ENCODE assay signal across 1 cellular context in genomic region chr1:89429062-89429461, GRCh38.
TF ChIP-seq lines count a peak whose summit lies in the region.

No MANE protein-coding gene starts in this region.

TF ChIP-seq in GM23338, 12 proteins besides CTCF, POLR2A, EP300 and RAD21 (continued from another document):
- TF ChIP-seq NANOG (IDR thresholded peaks at IDR 0.05; ENCODE audit: borderline replicate concordance) = no peak
- TF ChIP-seq EZH2phosphoT487 (IDR thresholded peaks at IDR 0.05; ENCODE audit: unreplicated experiment) = no peak
- no peak for TF ChIP-seq CREB1 (CRISPR knock-in tag; IDR thresholded peaks at IDR 0.05; ENCODE audit: low read depth)
- no peak for TF ChIP-seq ZNF331 (CRISPR knock-in tag; IDR thresholded peaks at IDR 0.05; ENCODE audit: low read depth)
- no peak for TF ChIP-seq ZNF462 (CRISPR knock-in tag; IDR thresholded peaks at IDR 0.05)
- TF ChIP-seq JUNB (IDR thresholded peaks at IDR 0.05; ENCODE audit: unreplicated experiment) = no peak
- no peak for TF ChIP-seq POLR2AphosphoS5 (IDR thresholded peaks at IDR 0.05; ENCODE audit: low read depth)
- TF ChIP-seq REST (IDR thresholded peaks at IDR 0.05; ENCODE audit: unreplicated experiment) = no peak
- TF ChIP-seq STAT1 (IDR thresholded peaks at IDR 0.05; ENCODE audit: unreplicated experiment) = no peak
- no peak for TF ChIP-seq ETS1 (IDR thresholded peaks at IDR 0.05)
